In the genomic region with DNA sequence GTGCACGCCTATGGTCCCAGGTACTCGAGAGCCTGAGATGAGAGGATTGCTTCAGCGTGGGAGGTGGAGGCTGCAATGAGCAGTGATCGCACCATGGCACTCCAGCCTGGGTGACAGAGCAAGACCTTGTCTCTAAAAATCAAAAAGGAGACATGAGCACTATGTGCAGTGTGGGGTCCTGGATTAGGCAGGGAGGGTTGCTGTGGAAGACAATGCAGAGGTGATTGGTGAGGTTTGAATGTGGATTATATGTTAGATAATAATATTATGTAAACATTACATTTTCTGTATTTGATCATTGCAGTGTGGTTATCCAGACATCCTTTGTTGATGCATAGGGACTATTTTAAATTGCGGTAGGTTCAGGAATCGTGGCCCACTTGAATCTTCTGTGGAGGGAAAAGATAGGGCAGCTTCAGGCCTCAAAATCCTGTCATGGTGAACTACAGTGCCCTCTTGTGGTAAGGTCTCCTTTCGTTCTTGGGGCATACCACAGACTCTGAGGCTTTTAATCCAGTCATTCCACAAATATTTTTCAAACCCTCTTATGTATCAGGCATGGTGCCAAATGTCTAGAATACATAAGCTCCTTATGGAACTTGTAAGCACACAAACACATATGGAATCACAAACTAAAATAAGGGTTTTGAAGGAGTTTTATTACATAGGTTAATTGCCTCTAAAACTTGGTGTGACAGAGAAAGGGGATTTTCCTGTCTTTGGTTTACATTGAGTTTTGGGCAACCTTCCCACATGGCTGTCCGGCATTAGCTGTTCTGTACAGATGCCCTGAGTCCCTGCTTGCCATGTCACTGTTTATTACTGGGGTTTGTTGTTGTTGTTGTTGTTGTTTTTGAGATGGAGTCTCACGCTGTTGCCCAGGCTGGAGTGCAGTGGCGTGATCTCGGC, we compare ENCODE assay signal across 8 cellular contexts. TPM values are rescaled to one million over a fixed set of nuclear protein-coding genes. Genes with fewer than 3 reads are reported as not detected.
A peak's percentile ranks its signal among the peaks of the same experiment; 100 is the strongest.
DNase-seq lines count a peak whose midpoint lies in the region; ATAC-seq and TF ChIP-seq lines count a peak whose summit lies in the region.

No MANE protein-coding gene starts in this region.

- H3K9me3 ChIP-seq in lung (ENCODE audit: control insufficient read depth in 2 of 2, insufficient read depth in 1 of 2, low read length in 1 of 2), result no peaks in the 10 kb centered on the region

- H3K9me3 Mint-ChIP-seq in WTC11, result no peaks in the 10 kb centered on the region

- POLR2A ChIA-PET in WTC11 (lab: Charles Lee), result no interaction called here

- WGBS in lung, 2 donors, result 60 to 62% methylated on average over 11 of the region's 11 CpGs

- H3K4me3 ChIP-seq in lung, result no peak overlapping the region

- DNase-seq in activated CD8-positive, alpha-beta memory T cell treated with anti-CD3 and anti-CD28 coated beads for 1 hour (ENCODE audit: extremely low read depth in 1 of 2, low read depth in 1 of 2), result peak; percentile 6 to 11
- no peak for DNase-seq in activated CD8-positive, alpha-beta memory T cell treated with anti-CD3 and anti-CD28 coated beads, Interleukin-2, amount 50 U/mL, for 48 hours
- peak; percentile 74 for DNase-seq in NCI-H226
- peak; percentile 44 for DNase-seq in WTC11 (ENCODE audit: low spot score)
- DNase-seq in dermis microvascular lymphatic vessel endothelial cell (ENCODE audit: low read depth in 2 of 2), result peak; percentile 72 to 87
- DNase-seq in lung (ENCODE audit: low spot score), result peak; percentile 70
- DNase-seq in stimulated activated naive CD8-positive, alpha-beta T cell treated with anti-CD3 and anti-CD28 coated beads, Interleukin-15, Interleukin-2, amounts not matched to agents 100 U/mL and 50 U/mL, for 24 hours, result peak; percentile 42

- peak; percentile 53 for TF ChIP-seq CTCF in WTC11 (IDR thresholded peaks at IDR 0.05)
- TF ChIP-seq CTCF in lung (IDR thresholded peaks at IDR 0.05; ENCODE audit: control extremely low read depth, extremely low read depth), result peak; percentile 59

- peaks cover 0 to 1% of the 10 kb centered on the region in 2 donors for H3K4me1 ChIP-seq in lung (ENCODE audit: control insufficient read depth in 2 of 2, insufficient read depth in 2 of 2, low read length in 2 of 2)

- peaks cover 25% of the 10 kb centered on the region for H3K4me1 Mint-ChIP-seq in WTC11

- peaks cover 9% of the 10 kb centered on the region in 2 donors for H3K36me3 ChIP-seq in lung (ENCODE audit: control insufficient read depth in 2 of 2, insufficient read depth in 2 of 2, low read length in 2 of 2)

- peaks cover 17% of the 10 kb centered on the region for H3K27me3 Mint-ChIP-seq in WTC11 (ENCODE audit: low read depth)

- H3K36me3 Mint-ChIP-seq in WTC11, result no peaks in the 10 kb centered on the region

- H3K4me3 Mint-ChIP-seq in WTC11, result no peak overlapping the region

- CTCF ChIA-PET in WTC11 (lab: Charles Lee), result interaction anchor here (0.6 to 1.6 kb wide), 13 partner anchors 10 to 420 kb away, joined by 3 to 14 read pairs (median 4); partner anchors contain the start of genes OSBPL10 and ZNF860

- H3K27me3 ChIP-seq in lung (ENCODE audit: control insufficient read depth, insufficient read depth), result no peaks in the 10 kb centered on the region

- no peak overlapping the region for H3K27ac ChIP-seq in lung (ENCODE audit: low read depth in 1 of 2, low read length in 1 of 2)

- H3K27ac Mint-ChIP-seq in WTC11, result no peak overlapping the region

- peak; percentile 63 for ATAC-seq in HG03045 (IDR thresholded peaks at IDR 0.05; ENCODE audit: unreplicated experiment)
- peak; percentile 75 for ATAC-seq in WTC11
- ATAC-seq in lung (ENCODE audit: insufficient read depth, low FRiP score), result peak; percentile 71
- peak; percentile 68 for ATAC-seq in stimulated activated naive CD8-positive, alpha-beta T cell treated with anti-CD3 and anti-CD28 coated beads, Interleukin-15, Interleukin-2, amounts not matched to agents 100 U/mL and 50 U/mL, for 24 hours

TF ChIP-seq in WTC11, 78 proteins besides CTCF, POLR2A, EP300 and RAD21:
- TF ChIP-seq ZNF138 (CRISPR knock-in tag; conservative IDR thresholded peaks at IDR 0.05) (no peak), PRRX2 (CRISPR knock-in tag; IDR thresholded peaks at IDR 0.05) (no peak), ETV6 (CRISPR knock-in tag; IDR thresholded peaks at IDR 0.05) (no peak), ZNF416 (CRISPR knock-in tag; IDR thresholded peaks at IDR 0.05) (no peak), ZNF281 (CRISPR knock-in tag; IDR thresholded peaks at IDR 0.05) (no peak), ELF4 (CRISPR knock-in tag; IDR thresholded peaks at IDR 0.05; ENCODE audit: low read depth) (no peak), NR1H2 (CRISPR knock-in tag; IDR thresholded peaks at IDR 0.05) (no peak), SMAD4 (CRISPR knock-in tag; IDR thresholded peaks at IDR 0.05) (no peak), ZNF232 (CRISPR knock-in tag; IDR thresholded peaks at IDR 0.05) (no peak)
- TF ChIP-seq, protein P1, sequence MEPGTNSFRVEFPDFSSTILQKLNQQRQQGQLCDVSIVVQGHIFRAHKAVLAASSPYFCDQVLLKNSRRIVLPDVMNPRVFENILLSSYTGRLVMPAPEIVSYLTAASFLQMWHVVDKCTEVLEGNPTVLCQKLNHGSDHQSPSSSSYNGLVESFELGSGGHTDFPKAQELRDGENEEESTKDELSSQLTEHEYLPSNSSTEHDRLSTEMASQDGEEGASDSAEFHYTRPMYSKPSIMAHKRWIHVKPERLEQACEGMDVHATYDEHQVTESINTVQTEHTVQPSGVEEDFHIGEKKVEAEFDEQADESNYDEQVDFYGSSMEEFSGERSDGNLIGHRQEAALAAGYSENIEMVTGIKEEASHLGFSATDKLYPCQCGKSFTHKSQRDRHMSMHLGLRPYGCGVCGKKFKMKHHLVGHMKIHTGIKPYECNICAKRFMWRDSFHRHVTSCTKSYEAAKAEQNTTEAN (CRISPR knock-in tag; IDR thresholded peaks at IDR 0.05), result no peak
TF ChIP-seq in WTC11: peak in this region for 0.

RNA-seq across cellular contexts. Expression of gene GPD1L, which starts 37.7 kb away (rescaled TPM):
- total RNA-seq in WTC11 (2021) (4.7 to 5.8 TPM (median 4.7 TPM) in 3 replicates), dermis microvascular lymphatic vessel endothelial cell (13.4 and 13.9 TPM in 2 replicates), lung (10 to 100 TPM; 46.7 to 58.8 TPM)
- 10 to 100 TPM; 20.5 to 27.4 TPM for polyA plus RNA-seq in lung
